9 cellular contexts compared by ENCODE assay signal in genomic region chr9:136437430-136437829, GRCh38. TPM values are rescaled to one million over a fixed set of nuclear protein-coding genes. Genes with fewer than 3 reads are reported as not detected.
DNase-seq lines count a peak whose midpoint lies in the region; ATAC-seq, FAIRE-seq and TF ChIP-seq lines count a peak whose summit lies in the region.
"Had no signal": no experiment of that assay in that cellular context is flagged by ENCODE, and none has a peak within 500 bp of the region (broad histone marks: within the 10 kb centered on the region; RNA-seq: fewer than 3 reads in every experiment).

No MANE protein-coding gene starts in this region.

- H3K4me3 Mint-ChIP-seq in Calu3 (ENCODE audit: low read depth, unreplicated experiment), result peak overlapping the region; percentile 72

- TF ChIP-seq CTCF in Calu3 (IDR thresholded peaks at IDR 0.05; ENCODE audit: unreplicated experiment) (no peak), H1 (IDR thresholded peaks at IDR 0.05; ENCODE audit: control extremely low read depth in 1 of 3, insufficient read depth in 1 of 3, low read depth in 1 of 3, low read length in 3 of 3) (no peak), osteoblast (IDR thresholded peaks at IDR 0.05; ENCODE audit: extremely low read depth, low read depth, low read length) (no peak), uterus (IDR thresholded peaks at IDR 0.05) (no peak)

- intact Hi-C loops in Calu3 (cut with micrococcal nuclease; ENCODE audit: unreplicated experiment) (no loop called here), uterus (cut with DNase I; ENCODE audit: low total_unique reads) (no loop called here)

- no peak overlapping the region for H3K14ac ChIP-seq in H1 (ENCODE audit: insufficient read length)

- no peak overlapping the region for H2BK20ac ChIP-seq in H1 (ENCODE audit: low read length)

- H3K4me1 Mint-ChIP-seq in Calu3 (ENCODE audit: low read depth, unreplicated experiment), result peaks cover 8% of the 10 kb centered on the region

- no peak overlapping the region for H3K56ac ChIP-seq in H1 (replicated peaks; ENCODE audit: insufficient read length, low read depth, low read length)

- H3K27me3 ChIP-seq in NT2/D1 (ENCODE audit: insufficient read depth, insufficient read length), result no peaks in the 10 kb centered on the region
- H3K27me3 ChIP-seq in H1 (replicated peaks in 1 of 4; ENCODE audit: control insufficient read depth in 3 of 4, extremely low read depth in 1 of 4, insufficient read depth in 3 of 4, low read length in 3 of 4), result peaks cover 0 to 2% (median 0%) of the 10 kb centered on the region in 4 experiments; a peak in 2 of 7 replicates
- no peaks in the 10 kb centered on the region for H3K27me3 ChIP-seq in osteoblast (ENCODE audit: insufficient read depth, low read length)
- no peaks in the 10 kb centered on the region for H3K27me3 ChIP-seq in uterus

- peaks cover 9% of the 10 kb centered on the region; the same call in 1 of the 2 replicates for H3K23me2 ChIP-seq in H1 (ENCODE audit: low read depth, low read length)

- DNase-seq in Calu3, result no peak
- no peak for DNase-seq in NT2/D1 (ENCODE audit: low read depth, low spot score)
- no peak for DNase-seq in H1 (ENCODE audit: low read depth in 1 of 2, low spot score in 2 of 2)
- DNase-seq in osteoblast (ENCODE audit: insufficient read length, low spot score, missing footprints), result peak; percentile 93
- no peak for DNase-seq in uterus
- DNase-seq in NCI-H524 treated with DMSO at 0.1 percent for 48 hours (lab: John Stamatoyannopoulos, UW), result no peak
- no peak for DNase-seq in cerebellar nuclear complex (lab: John Stamatoyannopoulos, UW)
- DNase-seq: NCI-H82 had no signal

- H3K9me3 ChIP-seq in NT2/D1 (ENCODE audit: insufficient read depth, low read length), result no peaks in the 10 kb centered on the region
- H3K9me3 ChIP-seq in H1 (ENCODE audit: insufficient read depth in 2 of 2, low read depth in 1 of 2, low read length in 1 of 2), result no peaks in the 10 kb centered on the region
- H3K9me3 ChIP-seq in osteoblast (ENCODE audit: low read depth, low read length), result no peaks in the 10 kb centered on the region
- no peaks in the 10 kb centered on the region for H3K9me3 ChIP-seq in uterus

- H2BK12ac ChIP-seq in H1 (ENCODE audit: low read depth, low read length), result no peak overlapping the region

- peaks cover 35% of the 10 kb centered on the region for H3K36me3 Mint-ChIP-seq in Calu3 (ENCODE audit: insufficient read depth, unreplicated experiment)

- no peak overlapping the region for H3K18ac ChIP-seq in H1 (ENCODE audit: extremely low read depth, low read length)

- H3K36me3 ChIP-seq in NT2/D1 (ENCODE audit: insufficient read depth, insufficient read length, low read length) (peaks cover 78% of the 10 kb centered on the region), H1 (ENCODE audit: control insufficient read depth in 2 of 4, insufficient read depth in 4 of 4, low read length in 3 of 4) (peaks cover 0 to 5% (median 2%) of the 10 kb centered on the region in 4 experiments; a peak in 3 of 8 replicates), osteoblast (ENCODE audit: insufficient read depth, low read length) (peaks cover 28% of the 10 kb centered on the region), uterus (no peaks in the 10 kb centered on the region)

- H3K4me2 ChIP-seq in H1 (ENCODE audit: insufficient read depth in 1 of 2, low read depth in 2 of 2, low read length in 2 of 2) (peak overlapping the region; percentile 33 to 93), osteoblast (ENCODE audit: insufficient read depth, low read length) (peak overlapping the region; percentile 81)

- no peak overlapping the region for H2BK15ac ChIP-seq in H1 (ENCODE audit: low read length)

- H2BK5ac ChIP-seq in H1 (ENCODE audit: low read depth, low read length), result no peak overlapping the region

- H3K23ac ChIP-seq in H1 (ENCODE audit: insufficient read length), result no peak overlapping the region

- H3K79me2 ChIP-seq in H1 (ENCODE audit: control insufficient read depth in 1 of 2, insufficient read depth in 2 of 2, low read length in 2 of 2) (peaks cover 0 to 24% of the 10 kb centered on the region in 2 experiments; a peak in 1 of 4 replicates), osteoblast (ENCODE audit: insufficient read depth, low read length) (peaks cover 59% of the 10 kb centered on the region)

- TF ChIP-seq RAD21 in H1 (IDR thresholded peaks at IDR 0.05 in 1 of 2, conservative IDR thresholded peaks at IDR 0.05 in 1 of 2; ENCODE audit: low read depth in 2 of 2, low read length in 2 of 2), result no peak

- no peak overlapping the region for H4K5ac ChIP-seq in H1 (ENCODE audit: insufficient read length, low read depth, low read length)

- CTCF ChIA-PET in Calu3 (lab: Charles Lee), result no interaction called here
- CTCF ChIA-PET in H1 (lab: Charles Lee; ENCODE audit: partially characterized antibody), result interaction anchor here (0.7 to 2.4 kb wide), 4 partner anchors 12 to 207 kb away, joined by 3 to 12 read pairs (median 5); no protein-coding TSS in a partner anchor

- no peak for FAIRE-seq in H1 (lab: Jason Lieb, UNC)

- no peaks in the 10 kb centered on the region for H3K9me3 Mint-ChIP-seq in Calu3 (ENCODE audit: low read depth, unreplicated experiment)

- no peak overlapping the region for H2BK120ac ChIP-seq in H1 (replicated peaks; ENCODE audit: low read depth, low read length)

- no peak overlapping the region for H2AK5ac ChIP-seq in H1 (ENCODE audit: low read depth, low read length)

- H3K27me3 Mint-ChIP-seq in Calu3 (ENCODE audit: unreplicated experiment), result no peaks in the 10 kb centered on the region

- H3K27ac ChIP-seq in H1 (ENCODE audit: low read depth, low read length) (no peak overlapping the region), osteoblast (ENCODE audit: low read depth, low read length) (peak overlapping the region; percentile 12), uterus (no peak overlapping the region)

- peak overlapping the region; percentile 17 for H3K9ac ChIP-seq in NT2/D1 (ENCODE audit: insufficient read length, low read depth)
- H3K9ac ChIP-seq in H1 (replicated peaks in 1 of 4; ENCODE audit: extremely low read depth in 1 of 4, low read depth in 3 of 4, low read length in 3 of 4), result no peak overlapping the region

- WGBS in H1 (ENCODE audit: extremely low coverage in 1 of 2, insufficient coverage in 1 of 2, insufficient read length in 1 of 2, insufficient replicate concordance in 2 of 2, low coverage in 1 of 2, low lambda C conversion rate in 2 of 2, missing lambda C conversion rate in 1 of 2), 2 experiments, result 97% methylated on average over 8 of the region's 8 CpGs; no CpG with 5 or more reads in 1 of the 2 experiments

- H4K20me1 ChIP-seq in H1 (replicated peaks in 1 of 2; ENCODE audit: control insufficient read depth in 1 of 2, insufficient read depth in 2 of 2, low read length in 2 of 2), result peaks cover 17 to 31% of the 10 kb centered on the region in 2 experiments
- peaks cover 65% of the 10 kb centered on the region for H4K20me1 ChIP-seq in osteoblast (ENCODE audit: insufficient read depth, low read length)

- H3K4me3 ChIP-seq in NT2/D1 (ENCODE audit: insufficient read length, low read depth), result peak overlapping the region; percentile 22
- peak overlapping the region in 2 of 4 experiments; percentile 78 to 89; a peak in 2 of 8 replicates for H3K4me3 ChIP-seq in H1 (ENCODE audit: extremely low read depth in 1 of 4, insufficient read depth in 2 of 4, low read depth in 3 of 4, low read length in 4 of 4)
- H3K4me3 ChIP-seq in osteoblast (ENCODE audit: insufficient read depth, low read length), result peak overlapping the region; percentile 84
- H3K4me3 ChIP-seq in uterus, result peak overlapping the region in 1 of 2 donors; percentile 80

- peak overlapping the region; percentile 60 for H3K27ac Mint-ChIP-seq in Calu3 (ENCODE audit: unreplicated experiment)

- peaks cover 13% of the 10 kb centered on the region for H3K79me1 ChIP-seq in H1 (ENCODE audit: low read depth, low read length)

- TF ChIP-seq POLR2A in H1 (IDR thresholded peaks at IDR 0.05; ENCODE audit: control extremely low read depth in 1 of 2, low read depth in 2 of 2, low read length in 2 of 2), result no peak
- TF ChIP-seq POLR2A in uterus (IDR thresholded peaks at IDR 0.05), result no peak

- H3K4me1 ChIP-seq in NT2/D1 (ENCODE audit: insufficient read depth, insufficient read length), result peaks cover 8% of the 10 kb centered on the region
- peaks cover 0 to 7% (median 3%) of the 10 kb centered on the region in 4 experiments; a peak in 1 of 7 replicates for H3K4me1 ChIP-seq in H1 (replicated peaks in 1 of 4; ENCODE audit: control insufficient read depth in 3 of 4, insufficient read depth in 4 of 4, low read length in 3 of 4)
- H3K4me1 ChIP-seq in osteoblast (ENCODE audit: insufficient read depth, low read length), result peaks cover 27% of the 10 kb centered on the region
- peaks cover 0 to 12% of the 10 kb centered on the region in 2 donors for H3K4me1 ChIP-seq in uterus

- no peak overlapping the region for H4K91ac ChIP-seq in H1 (replicated peaks; ENCODE audit: insufficient read length, low read length)

- H4K8ac ChIP-seq in H1 (ENCODE audit: extremely low read depth, insufficient read depth, low read length), result no peak overlapping the region

- no peak for ATAC-seq in HG02973 (IDR thresholded peaks at IDR 0.05; ENCODE audit: unreplicated experiment)

- TF ChIP-seq EP300 in H1 (IDR thresholded peaks at IDR 0.05; ENCODE audit: borderline replicate concordance in 1 of 2, low read depth in 2 of 2, low read length in 2 of 2), result no peak

- POLR2A ChIA-PET in H1 (lab: Charles Lee; ENCODE audit: partially characterized antibody), result interaction anchor here (1.3 to 2.4 kb wide), 2 partner anchors 64 to 67 kb away, joined by 3 to 15 read pairs; partner anchors contain the start of gene CARD9

- BruUV-seq in Calu3 (replicated peaks; lab: Mats Ljungman, UMichigan), result no TSS peak

- H3K4ac ChIP-seq in H1 (replicated peaks; ENCODE audit: insufficient read length, low read depth, low read length), result no peak overlapping the region

- H2AFZ ChIP-seq in H1 (ENCODE audit: low read length) (no peak overlapping the region), osteoblast (ENCODE audit: low read length) (no peak overlapping the region)

RNA-seq across cellular contexts. Expression of gene INPP5E, which starts 2.2 kb away (rescaled TPM):
- total RNA-seq in Calu3 (2022) (10.9 and 11.3 TPM in 2 replicates), osteoblast (7.4 and 8.3 TPM in 2 replicates), uterus (10 to 100 TPM in 2 of 4 donors, 1 to 10 TPM in 2; 6.7 to 19.7 (median 11.2) TPM)
- 11.3 and 11.5 TPM in 2 replicates for total RNA-seq in H1 (2021; fragmentation: NEBNext Ultra II Directional; extraction: Animal tissue kit (Norgen Biotek cat#: 25700))
- 8.7 and 14.3 TPM in 2 replicates for polyA plus RNA-seq in H1 (2011; rRNA removed)
- 9.6 TPM for polyA plus RNA-seq in H1 (2011; cell fraction: cytosol; rRNA removed)
- 42.3 TPM for polyA plus RNA-seq in H1 (2011; cell fraction: nucleus; rRNA removed)
- polyA plus RNA-seq in H1 (2012, experiment 1 of 2), result 6.3 to 11.1 TPM (median 9.2 TPM) in 4 replicates
- polyA plus RNA-seq in H1 (2012, experiment 2 of 2), result 5.9 TPM
- polyA plus RNA-seq in H1 (2013, experiment 1 of 2), result 7.4 TPM
- polyA plus RNA-seq in H1 (2013, experiment 2 of 2), result 7.1 TPM
- polyA minus RNA-seq in H1 (2011; rRNA and poly(A)+ RNA removed), result 3.2 and 4.8 TPM in 2 replicates
- 5.7 TPM for polyA minus RNA-seq in H1 (2011; cell fraction: cytosol; rRNA and poly(A)+ RNA removed)
- 11.1 TPM for polyA minus RNA-seq in H1 (2011; cell fraction: nucleus; rRNA and poly(A)+ RNA removed)

RNA-seq across cellular contexts. Expression of gene PMPCA, which starts 27.0 kb away (rescaled TPM):
- total RNA-seq in Calu3 (2022) (44.0 and 46.6 TPM in 2 replicates), osteoblast (36.8 and 39.1 TPM in 2 replicates), uterus (10 to 100 TPM in 3 of 4 donors, under 1 TPM in 1; 0.77 to 39.0 (median 29.5) TPM)
- 88.2 and 89.2 TPM in 2 replicates for total RNA-seq in H1 (2021; fragmentation: NEBNext Ultra II Directional; extraction: Animal tissue kit (Norgen Biotek cat#: 25700))
- polyA plus RNA-seq in H1 (2011; rRNA removed), result 60.0 and 78.1 TPM in 2 replicates
- 75.6 TPM for polyA plus RNA-seq in H1 (2011; cell fraction: cytosol; rRNA removed)
- 166 TPM for polyA plus RNA-seq in H1 (2011; cell fraction: nucleus; rRNA removed)
- polyA plus RNA-seq in H1 (2012, experiment 1 of 2), result 66.9 to 110 TPM (median 91.3 TPM) in 4 replicates
- 120 TPM for polyA plus RNA-seq in H1 (2012, experiment 2 of 2)
- polyA plus RNA-seq in H1 (2013, experiment 1 of 2), result 61.4 TPM
- 54.4 TPM for polyA plus RNA-seq in H1 (2013, experiment 2 of 2)
- 41.6 and 48.9 TPM in 2 replicates for polyA minus RNA-seq in H1 (2011; rRNA and poly(A)+ RNA removed)
- polyA minus RNA-seq in H1 (2011; cell fraction: cytosol; rRNA and poly(A)+ RNA removed), result 27.4 TPM
- polyA minus RNA-seq in H1 (2011; cell fraction: nucleus; rRNA and poly(A)+ RNA removed), result 40.3 TPM

RNA-seq across cellular contexts. Expression of gene ENTR1, which starts 27.0 kb away (rescaled TPM):
- total RNA-seq in Calu3 (2022) (49.7 and 50.2 TPM in 2 replicates), osteoblast (37.4 and 40.2 TPM in 2 replicates), uterus (10 to 100 TPM; 19.5 to 44.0 (median 21.2) TPM)
- 102 and 110 TPM in 2 replicates for total RNA-seq in H1 (2021; fragmentation: NEBNext Ultra II Directional; extraction: Animal tissue kit (Norgen Biotek cat#: 25700))
- 65.2 and 80.3 TPM in 2 replicates for polyA plus RNA-seq in H1 (2011; rRNA removed)
- polyA plus RNA-seq in H1 (2011; cell fraction: cytosol; rRNA removed), result 77.5 TPM
- polyA plus RNA-seq in H1 (2011; cell fraction: nucleus; rRNA removed), result 237 TPM
- polyA plus RNA-seq in H1 (2012, experiment 1 of 2), result 82.6 to 103 TPM (median 92.1 TPM) in 4 replicates
- polyA plus RNA-seq in H1 (2012, experiment 2 of 2), result 74.3 TPM
- 89.2 TPM for polyA plus RNA-seq in H1 (2013, experiment 1 of 2)
- polyA plus RNA-seq in H1 (2013, experiment 2 of 2), result 84.8 TPM
- 30.7 and 44.1 TPM in 2 replicates for polyA minus RNA-seq in H1 (2011; rRNA and poly(A)+ RNA removed)
- polyA minus RNA-seq in H1 (2011; cell fraction: cytosol; rRNA and poly(A)+ RNA removed), result 46.9 TPM
- 59.4 TPM for polyA minus RNA-seq in H1 (2011; cell fraction: nucleus; rRNA and poly(A)+ RNA removed)

RNA-seq across cellular contexts. Expression of gene SNAPC4, which starts 37.5 kb away (rescaled TPM):
- total RNA-seq in Calu3 (2022) (9.7 and 10.5 TPM in 2 replicates), osteoblast (8.0 and 9.0 TPM in 2 replicates), uterus (10 to 100 TPM in 2 of 4 donors, 1 to 10 TPM in 1, under 1 TPM in 1; 0.51 to 12.5 (median 7.7) TPM)
- total RNA-seq in H1 (2021; fragmentation: NEBNext Ultra II Directional; extraction: Animal tissue kit (Norgen Biotek cat#: 25700)), result 15.1 and 18.1 TPM in 2 replicates
- polyA plus RNA-seq in H1 (2011; rRNA removed), result 6.9 and 10.0 TPM in 2 replicates
- polyA plus RNA-seq in H1 (2011; cell fraction: cytosol; rRNA removed), result 8.1 TPM
- 36.1 TPM for polyA plus RNA-seq in H1 (2011; cell fraction: nucleus; rRNA removed)
- polyA plus RNA-seq in H1 (2012, experiment 1 of 2), result 9.7 to 16.5 TPM (median 15.3 TPM) in 4 replicates
- polyA plus RNA-seq in H1 (2012, experiment 2 of 2), result 9.6 TPM
- 10.1 TPM for polyA plus RNA-seq in H1 (2013, experiment 1 of 2)
- 9.2 TPM for polyA plus RNA-seq in H1 (2013, experiment 2 of 2)
- polyA minus RNA-seq in H1 (2011; rRNA and poly(A)+ RNA removed), result 4.4 and 4.5 TPM in 2 replicates
- polyA minus RNA-seq in H1 (2011; cell fraction: cytosol; rRNA and poly(A)+ RNA removed), result 4.9 TPM
- 8.9 TPM for polyA minus RNA-seq in H1 (2011; cell fraction: nucleus; rRNA and poly(A)+ RNA removed)

RNA-seq across cellular contexts. Expression of gene SEC16A, which starts 45.4 kb away (rescaled TPM):
- total RNA-seq in Calu3 (2022) (48.9 and 49.6 TPM in 2 replicates), osteoblast (36.8 and 38.4 TPM in 2 replicates), uterus (10 to 100 TPM; 18.8 to 73.2 (median 35.1) TPM)
- 47.1 and 49.0 TPM in 2 replicates for total RNA-seq in H1 (2021; fragmentation: NEBNext Ultra II Directional; extraction: Animal tissue kit (Norgen Biotek cat#: 25700))
- polyA plus RNA-seq in H1 (2011; rRNA removed), result 21.6 and 25.1 TPM in 2 replicates
- polyA plus RNA-seq in H1 (2011; cell fraction: cytosol; rRNA removed), result 14.2 TPM
- polyA plus RNA-seq in H1 (2011; cell fraction: nucleus; rRNA removed), result 48.6 TPM
- 37.5 to 42.3 TPM (median 39.5 TPM) in 4 replicates for polyA plus RNA-seq in H1 (2012, experiment 1 of 2)
- polyA plus RNA-seq in H1 (2012, experiment 2 of 2), result 38.1 TPM
- polyA plus RNA-seq in H1 (2013, experiment 1 of 2), result 26.8 TPM
- polyA plus RNA-seq in H1 (2013, experiment 2 of 2), result 24.9 TPM
- polyA minus RNA-seq in H1 (2011; rRNA and poly(A)+ RNA removed), result 20.7 and 22.0 TPM in 2 replicates
- polyA minus RNA-seq in H1 (2011; cell fraction: cytosol; rRNA and poly(A)+ RNA removed), result 27.2 TPM
- 24.2 TPM for polyA minus RNA-seq in H1 (2011; cell fraction: nucleus; rRNA and poly(A)+ RNA removed)
